ENCODE assay signal across 9 cellular contexts in genomic region chr2:217289909-217290283, GRCh38.
A peak's percentile ranks its signal among the peaks of the same experiment; 100 is the strongest.
DNase-seq lines count a peak whose midpoint lies in the region; ATAC-seq and TF ChIP-seq lines count a peak whose summit lies in the region.
"Had no signal": no experiment of that assay in that cellular context is flagged by ENCODE, and none has a peak within 500 bp of the region (broad histone marks: within the 10 kb centered on the region; RNA-seq: fewer than 3 reads in every experiment).

No MANE protein-coding gene starts in this region.

- H2BK12ac ChIP-seq in H9 (ENCODE audit: insufficient read length, low read depth, low read length) (no peak overlapping the region), neuronal stem cell (ENCODE audit: low read length) (no peak overlapping the region)

- no peak for TF ChIP-seq POLR2A in erythroblast (IDR thresholded peaks at IDR 0.05; ENCODE audit: low read length)

- H3K79me2 ChIP-seq in H9 (ENCODE audit: insufficient read depth, low read length), result no peaks in the 10 kb centered on the region

- no peak overlapping the region for H2BK20ac ChIP-seq in H9 (ENCODE audit: low read depth, low read length, poor library complexity, severe bottlenecking)

- H2BK15ac ChIP-seq in H9 (ENCODE audit: low read depth, low read length) (no peak overlapping the region), neuronal stem cell (ENCODE audit: low read length) (no peak overlapping the region)

- whole genome bisulfite sequencing in H9 (ENCODE audit: extremely low coverage, insufficient read length, low lambda C conversion rate), result no CpG with 5 or more reads among the region's 2 CpGs
- WGBS in neuronal stem cell (ENCODE audit: extremely low coverage in 2 of 2, insufficient read length in 2 of 2, insufficient replicate concordance in 1 of 2), 2 donors, result no CpG with 5 or more reads among the region's 2 CpGs

- no peak overlapping the region for H2AK5ac ChIP-seq in H9 (ENCODE audit: insufficient read length, low read length)
- no peak overlapping the region for H2AK5ac ChIP-seq in neuronal stem cell (ENCODE audit: low read depth, low read length)

- H3K4me1 ChIP-seq in H9 (ENCODE audit: insufficient read depth, low read length), result peaks cover 8% of the 10 kb centered on the region; the same call in 1 of the 2 replicates
- H3K4me1 ChIP-seq in neuronal stem cell (ENCODE audit: control insufficient read depth in 2 of 2, insufficient read depth in 1 of 2, low read depth in 1 of 2, low read length in 2 of 2), result peaks cover 6 to 20% of the 10 kb centered on the region in 2 donors

- H3K27ac ChIP-seq in H9 (ENCODE audit: insufficient read length, low read depth, low read length) (no peak overlapping the region), neuronal stem cell (replicated peaks; ENCODE audit: low read length) (peak overlapping the region; percentile 76)

- H3K4me2 ChIP-seq in H9 (ENCODE audit: insufficient read depth, insufficient read length, low read length) (peak overlapping the region; percentile 3), neuronal stem cell (ENCODE audit: insufficient read depth, low read length, poor library complexity, severe bottlenecking) (no peak overlapping the region)

- intact Hi-C loops in activated CD8-positive, alpha-beta T cell treated with anti-CD3 and anti-CD28 coated beads for 36 hours (cut with micrococcal nuclease), result no loop called here
- intact Hi-C loops in left colon (cut with DNase I, micrococcal nuclease), result no loop called here

- H3K27me3 Mint-ChIP-seq in H9 (ENCODE audit: low read depth), result peaks cover 46% of the 10 kb centered on the region
- H3K27me3 Mint-ChIP-seq in activated CD8-positive, alpha-beta T cell treated with anti-CD3 and anti-CD28 coated beads for 36 hours, result no peaks in the 10 kb centered on the region

- peaks cover 14 to 18% of the 10 kb centered on the region in 2 experiments for H3K4me1 Mint-ChIP-seq in H9
- H3K4me1 Mint-ChIP-seq in activated CD8-positive, alpha-beta T cell treated with anti-CD3 and anti-CD28 coated beads for 36 hours (ENCODE audit: low read depth), result no peaks in the 10 kb centered on the region

- no peak overlapping the region for H3K56ac ChIP-seq in H9 (ENCODE audit: insufficient read length, low read depth, low read length)

- H4K91ac ChIP-seq in H9 (ENCODE audit: insufficient read length, low read depth, low read length) (no peak overlapping the region), neuronal stem cell (ENCODE audit: low read depth, low read length, poor library complexity) (no peak overlapping the region)

- ATAC-seq in activated CD8-positive, alpha-beta T cell treated with anti-CD3 and anti-CD28 coated beads for 36 hours, result no peak
- no peak for ATAC-seq in left colon

- H3K23ac ChIP-seq in H9 (ENCODE audit: insufficient read length, low read depth, low read length), result no peak overlapping the region
- H3K23ac ChIP-seq in neuronal stem cell (ENCODE audit: low read depth, low read length, poor library complexity), result no peak overlapping the region

- H3T11ph ChIP-seq in H9 (ENCODE audit: low read length), result no peak overlapping the region

- no peak for TF ChIP-seq CTCF in H9 (conservative IDR thresholded peaks at IDR 0.05)
- TF ChIP-seq CTCF in activated CD8-positive, alpha-beta T cell treated with anti-CD3 and anti-CD28 coated beads for 36 hours (IDR thresholded peaks at IDR 0.05), result no peak

- CTCF ChIA-PET in activated CD8-positive, alpha-beta T cell treated with anti-CD3 and anti-CD28 coated beads for 36 hours (lab: Charles Lee), result no interaction called here

- H3K27me3 ChIP-seq in H9 (ENCODE audit: insufficient read depth, low read length), result no peaks in the 10 kb centered on the region
- H3K27me3 ChIP-seq in neuronal stem cell (ENCODE audit: control insufficient read depth in 3 of 3, insufficient read depth in 3 of 3, low read depth in 1 of 3, low read length in 3 of 3), result no peaks in the 10 kb centered on the region

- POLR2A ChIA-PET in activated CD8-positive, alpha-beta T cell treated with anti-CD3 and anti-CD28 coated beads for 36 hours (lab: Charles Lee), result no interaction called here

- no peak overlapping the region for H4K5ac ChIP-seq in H9 (ENCODE audit: insufficient read length, low read depth, low read length)

- H3K23me2 ChIP-seq in H9 (ENCODE audit: insufficient read length, low read depth, low read length, poor library complexity, severe bottlenecking), result no peaks in the 10 kb centered on the region

- DNase-seq in H9 (no peak), NCI-H526 (lab: John Stamatoyannopoulos, UW) (peak; percentile 34 to 52), erythroblast (lab: John Stamatoyannopoulos, UW) (peak; percentile 53 to 87), neuronal stem cell (ENCODE audit: low spot score) (peak; percentile 32), NCI-H2107 (lab: John Stamatoyannopoulos, UW) (no peak), pons (ENCODE audit: low spot score) (no peak), left colon (no peak)
- no peak for DNase-seq in activated CD8-positive, alpha-beta T cell treated with anti-CD3 and anti-CD28 coated beads for 36 hours
- DNase-seq: NK-92 treated with Interleukin-12 subunit alpha and Interleukin-12 subunit beta, amount 100 ng/mL, for 24 hours had no signal

- no peaks in the 10 kb centered on the region for H3K36me3 ChIP-seq in neuronal stem cell (replicated peaks in 1 of 2; ENCODE audit: control insufficient read depth in 2 of 2, insufficient read depth in 2 of 2, low read length in 2 of 2)

- H4K20me1 ChIP-seq in H9 (ENCODE audit: control insufficient read depth, insufficient read depth, insufficient read length), result no peaks in the 10 kb centered on the region

- H3K4ac ChIP-seq in H9 (ENCODE audit: low read depth, low read length), result no peak overlapping the region
- H3K4ac ChIP-seq in neuronal stem cell (ENCODE audit: low read length), result no peak overlapping the region

- H3K14ac ChIP-seq in H9 (ENCODE audit: insufficient read depth, low read length) (no peak overlapping the region), neuronal stem cell (ENCODE audit: low read length) (no peak overlapping the region)

- H2AFZ ChIP-seq in H9 (ENCODE audit: low read length) (no peak overlapping the region), neuronal stem cell (ENCODE audit: low read length) (peak overlapping the region; percentile 65)

- no peak overlapping the region for H3K4me3 ChIP-seq in neuronal stem cell (ENCODE audit: low read length in 2 of 2)

- peaks cover 15 to 17% of the 10 kb centered on the region in 2 experiments for H3K9me3 Mint-ChIP-seq in H9
- H3K9me3 Mint-ChIP-seq in activated CD8-positive, alpha-beta T cell treated with anti-CD3 and anti-CD28 coated beads for 36 hours, result no peaks in the 10 kb centered on the region

- H3K79me1 ChIP-seq in H9 (ENCODE audit: insufficient read depth, low read depth, low read length, poor library complexity, severe bottlenecking) (no peaks in the 10 kb centered on the region), neuronal stem cell (ENCODE audit: low read depth, low read length) (no peaks in the 10 kb centered on the region)

- H3K9ac ChIP-seq in H9 (ENCODE audit: extremely low read depth, insufficient read length, low read length) (no peak overlapping the region), neuronal stem cell (ENCODE audit: low read depth, low read length, poor library complexity) (no peak overlapping the region)

- no peak overlapping the region for H4K8ac ChIP-seq in H9 (replicated peaks; ENCODE audit: insufficient read length, low read depth, low read length)
- H4K8ac ChIP-seq in neuronal stem cell (ENCODE audit: low read depth, low read length), result no peak overlapping the region

- no peak overlapping the region for H2BK120ac ChIP-seq in H9 (ENCODE audit: low read depth, low read length, poor library complexity, severe bottlenecking)
- H2BK120ac ChIP-seq in neuronal stem cell (ENCODE audit: low read depth, low read length), result no peak overlapping the region

- peak overlapping the region in 2 of 3 experiments; percentile 41 to 97; a peak in 4 of 7 replicates for H3K27ac Mint-ChIP-seq in H9
- H3K27ac Mint-ChIP-seq in activated CD8-positive, alpha-beta T cell treated with anti-CD3 and anti-CD28 coated beads for 36 hours, result no peak overlapping the region

- H3K18ac ChIP-seq in H9 (ENCODE audit: insufficient read length, low read depth, low read length) (no peak overlapping the region), neuronal stem cell (ENCODE audit: low read length) (no peak overlapping the region)

- H3K4me3 Mint-ChIP-seq in H9, result no peak overlapping the region; a peak in 1 of 5 replicates
- H3K4me3 Mint-ChIP-seq in activated CD8-positive, alpha-beta T cell treated with anti-CD3 and anti-CD28 coated beads for 36 hours, result no peak overlapping the region

- peaks cover 8 to 18% (median 10%) of the 10 kb centered on the region in 3 experiments; a peak in 6 of 7 replicates for H3K36me3 Mint-ChIP-seq in H9 (ENCODE audit: insufficient read depth in 1 of 3, low read depth in 3 of 3)
- peaks cover 3% of the 10 kb centered on the region for H3K36me3 Mint-ChIP-seq in activated CD8-positive, alpha-beta T cell treated with anti-CD3 and anti-CD28 coated beads for 36 hours (ENCODE audit: low read depth)

- H2BK5ac ChIP-seq in H9 (ENCODE audit: insufficient read length, low read length), result no peak overlapping the region
- no peak overlapping the region for H2BK5ac ChIP-seq in neuronal stem cell (ENCODE audit: low read length)

- H3K9me3 ChIP-seq in H9 (ENCODE audit: control insufficient read depth, low read depth, low read length), result peaks cover 11% of the 10 kb centered on the region
- peaks cover 8 to 17% of the 10 kb centered on the region in 2 donors for H3K9me3 ChIP-seq in neuronal stem cell (replicated peaks in 1 of 2; ENCODE audit: control insufficient read depth in 2 of 2, insufficient read depth in 1 of 2, low read depth in 1 of 2, low read length in 2 of 2)

Comparison
In these comparisons a context has a peak if more than half of its experiments do, and no peak if none do; other contexts are left out.
1. DNase-seq: peak in NCI-H526 (2 of 2), erythroblast (2 of 2) and neuronal stem cell (single experiment); none in H9 (single experiment), NCI-H2107 (single experiment), activated CD8-positive, alpha-beta T cell treated with anti-CD3 and anti-CD28 coated beads for 36 hours (single experiment), pons (single experiment) and left colon (0 of 2).